Comparison of ENCODE assay signal across 9 cellular contexts in the genomic region with DNA sequence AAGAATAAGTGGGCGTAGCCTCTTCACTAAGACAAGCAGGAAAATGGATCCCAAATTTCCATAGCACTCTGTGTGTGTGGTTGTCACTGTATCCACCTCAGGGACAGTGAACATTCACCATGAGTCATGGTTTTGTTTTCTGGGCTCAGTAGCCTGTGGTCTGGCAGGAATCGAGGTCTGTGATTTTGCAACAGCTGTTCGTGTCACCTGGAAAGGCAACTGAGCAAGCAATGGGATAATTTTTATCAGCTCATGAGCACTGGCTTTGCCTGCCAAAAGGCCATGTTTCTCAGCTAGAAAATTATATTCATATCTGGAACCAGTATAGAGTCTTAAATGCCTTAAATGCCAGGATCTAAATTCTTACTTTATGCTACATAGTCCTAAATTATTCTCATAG.
DNase-seq lines count a peak whose midpoint lies in the region; ATAC-seq and TF ChIP-seq lines count a peak whose summit lies in the region.
"Had no signal": no experiment of that assay in that cellular context is flagged by ENCODE, and none has a peak within 500 bp of the region (broad histone marks: within the 10 kb centered on the region; RNA-seq: fewer than 3 reads in every experiment).

No MANE protein-coding gene starts in this region.

- H3K27me3 ChIP-seq in SJSA1 (replicated peaks) = no peaks in the 10 kb centered on the region
- H3K27me3 ChIP-seq in smooth muscle cell (ENCODE audit: low read depth) = no peaks in the 10 kb centered on the region
- H3K27me3 ChIP-seq in neuronal stem cell (ENCODE audit: control insufficient read depth in 3 of 3, insufficient read depth in 3 of 3, low read depth in 1 of 3, low read length in 3 of 3) = no peaks in the 10 kb centered on the region

- H3K36me3 Mint-ChIP-seq in activated naive CD4-positive, alpha-beta T cell treated with anti-CD3 and anti-CD28 coated beads, Interleukin-2, amount 10 ng/mL, durations not matched to agents 7 days and 5 days = no peaks in the 10 kb centered on the region

- no peak overlapping the region for H2BK15ac ChIP-seq in neuronal stem cell (ENCODE audit: low read length)

- H3K4me2 ChIP-seq in smooth muscle cell = peak overlapping the region; percentile 30
- no peak overlapping the region for H3K4me2 ChIP-seq in neuronal stem cell (ENCODE audit: insufficient read depth, low read length, poor library complexity, severe bottlenecking)

- no peaks in the 10 kb centered on the region for H4K20me1 ChIP-seq in smooth muscle cell (ENCODE audit: low read depth)

- ATAC-seq in GM21390 (IDR thresholded peaks at IDR 0.05; ENCODE audit: unreplicated experiment) = peak; percentile 47
- peak; percentile 92 for ATAC-seq in Right ventricle myocardium superior (ENCODE audit: poor library complexity)
- ATAC-seq in GM19452 (IDR thresholded peaks at IDR 0.05; ENCODE audit: unreplicated experiment) = no peak

- H2BK5ac ChIP-seq in neuronal stem cell (ENCODE audit: low read length) = no peak overlapping the region

- H3K9me3 ChIP-seq in SJSA1 (replicated peaks) (no peaks in the 10 kb centered on the region), smooth muscle cell (replicated peaks; ENCODE audit: low read depth) (no peaks in the 10 kb centered on the region), neuronal stem cell (replicated peaks in 1 of 2; ENCODE audit: control insufficient read depth in 2 of 2, insufficient read depth in 1 of 2, low read depth in 1 of 2, low read length in 2 of 2) (no peaks in the 10 kb centered on the region)

- H3K4ac ChIP-seq in neuronal stem cell (ENCODE audit: low read length) = no peak overlapping the region

- no peaks in the 10 kb centered on the region for H3K9me3 Mint-ChIP-seq in activated naive CD4-positive, alpha-beta T cell treated with anti-CD3 and anti-CD28 coated beads, Interleukin-2, amount 10 ng/mL, durations not matched to agents 7 days and 5 days

- H3F3A ChIP-seq in smooth muscle cell (ENCODE audit: low read depth) = no peaks in the 10 kb centered on the region

- TF ChIP-seq CTCF in smooth muscle cell (IDR thresholded peaks at IDR 0.05; ENCODE audit: borderline replicate concordance, insufficient read depth, poor library complexity, severe bottlenecking) = no peak

- H3K27ac Mint-ChIP-seq in activated naive CD4-positive, alpha-beta T cell treated with anti-CD3 and anti-CD28 coated beads, Interleukin-2, amount 10 ng/mL, durations not matched to agents 7 days and 5 days = no peak overlapping the region

- H2BK120ac ChIP-seq in neuronal stem cell (ENCODE audit: low read depth, low read length) = no peak overlapping the region

- H3K14ac ChIP-seq in neuronal stem cell (ENCODE audit: low read length) = no peak overlapping the region

- H3K79me1 ChIP-seq in neuronal stem cell (ENCODE audit: low read depth, low read length) = no peaks in the 10 kb centered on the region

- no peaks in the 10 kb centered on the region for H3K4me1 Mint-ChIP-seq in activated naive CD4-positive, alpha-beta T cell treated with anti-CD3 and anti-CD28 coated beads, Interleukin-2, amount 10 ng/mL, durations not matched to agents 7 days and 5 days

- H3K18ac ChIP-seq in neuronal stem cell (ENCODE audit: low read length) = no peak overlapping the region

- DNase-seq in SJSA1 (ENCODE audit: low read depth in 1 of 2, low spot score in 2 of 2) = peak; percentile 38 to 47
- DNase-seq in Right ventricle myocardium superior = peak; percentile 71
- no peak for DNase-seq in smooth muscle cell (lab: John Stamatoyannopoulos, UW; ENCODE audit: unreplicated experiment)
- no peak for DNase-seq in neuronal stem cell (ENCODE audit: low spot score)
- no peak for DNase-seq in GF-D8 (lab: John Stamatoyannopoulos, UW)
- no peak for DNase-seq in activated naive CD4-positive, alpha-beta T cell treated with anti-CD3 and anti-CD28 coated beads, Interleukin-2, amount 10 ng/mL, durations not matched to agents 7 days and 5 days
- DNase-seq: NCI-H1048 had no signal

- CTCF ChIA-PET in activated naive CD4-positive, alpha-beta T cell treated with anti-CD3 and anti-CD28 coated beads, Interleukin-2, amount 10 ng/mL, durations not matched to agents 7 days and 5 days (lab: Charles Lee) = no interaction called here

- peak overlapping the region; percentile 6 for H2AFZ ChIP-seq in smooth muscle cell (ENCODE audit: low read depth)
- H2AFZ ChIP-seq in neuronal stem cell (ENCODE audit: low read length) = no peak overlapping the region

- 31% methylated on average over 3 of the region's 3 CpGs for WGBS in smooth muscle cell (ENCODE audit: low lambda C conversion rate)
- no CpG with 5 or more reads among the region's 3 CpGs for WGBS in neuronal stem cell (ENCODE audit: extremely low coverage in 2 of 2, insufficient read length in 2 of 2, insufficient replicate concordance in 1 of 2), 2 donors

- intact Hi-C loops in Right ventricle myocardium superior (cut with DNase I) = loop anchor here (10.0 kb wide), 1 partner anchor 82 kb away; no protein-coding TSS in a partner anchor

- H3K27me3 Mint-ChIP-seq in activated naive CD4-positive, alpha-beta T cell treated with anti-CD3 and anti-CD28 coated beads, Interleukin-2, amount 10 ng/mL, durations not matched to agents 7 days and 5 days = no peaks in the 10 kb centered on the region

- peaks cover 9% of the 10 kb centered on the region for H3K4me1 ChIP-seq in SJSA1 (replicated peaks)
- peaks cover 6% of the 10 kb centered on the region for H3K4me1 ChIP-seq in smooth muscle cell (ENCODE audit: low read depth)
- H3K4me1 ChIP-seq in neuronal stem cell (ENCODE audit: control insufficient read depth in 2 of 2, insufficient read depth in 1 of 2, low read depth in 1 of 2, low read length in 2 of 2) = no peaks in the 10 kb centered on the region

- H3K9ac ChIP-seq in smooth muscle cell (ENCODE audit: low read depth) = peak overlapping the region; percentile 39
- H3K9ac ChIP-seq in neuronal stem cell (ENCODE audit: low read depth, low read length, poor library complexity) = no peak overlapping the region

- no peak overlapping the region for H4K91ac ChIP-seq in neuronal stem cell (ENCODE audit: low read depth, low read length, poor library complexity)

- H3K79me2 ChIP-seq in smooth muscle cell (ENCODE audit: low read depth) = no peaks in the 10 kb centered on the region

- no peak overlapping the region for H4K8ac ChIP-seq in neuronal stem cell (ENCODE audit: low read depth, low read length)

- no peak overlapping the region for H3K23ac ChIP-seq in neuronal stem cell (ENCODE audit: low read depth, low read length, poor library complexity)

- no peak overlapping the region for H2BK12ac ChIP-seq in neuronal stem cell (ENCODE audit: low read length)

- no peak overlapping the region for H2AK5ac ChIP-seq in neuronal stem cell (ENCODE audit: low read depth, low read length)

- H3K27ac ChIP-seq in SJSA1 = no peak overlapping the region
- peak overlapping the region; percentile 81 for H3K27ac ChIP-seq in smooth muscle cell (ENCODE audit: low read depth)
- no peak overlapping the region for H3K27ac ChIP-seq in neuronal stem cell (replicated peaks; ENCODE audit: low read length)

- H3K36me3 ChIP-seq in SJSA1 (no peaks in the 10 kb centered on the region), smooth muscle cell (ENCODE audit: low read depth) (no peaks in the 10 kb centered on the region), neuronal stem cell (replicated peaks in 1 of 2; ENCODE audit: control insufficient read depth in 2 of 2, insufficient read depth in 2 of 2, low read length in 2 of 2) (no peaks in the 10 kb centered on the region)

- H3K4me3 Mint-ChIP-seq in activated naive CD4-positive, alpha-beta T cell treated with anti-CD3 and anti-CD28 coated beads, Interleukin-2, amount 10 ng/mL, durations not matched to agents 7 days and 5 days = no peak overlapping the region

- H3K4me3 ChIP-seq in SJSA1 = no peak overlapping the region
- no peak overlapping the region for H3K4me3 ChIP-seq in smooth muscle cell
- H3K4me3 ChIP-seq in neuronal stem cell (ENCODE audit: low read length in 2 of 2) = no peak overlapping the region

Comparison
In these comparisons a context has a peak if more than half of its experiments do, and no peak if none do; other contexts are left out.
1. DNase-seq: peak in SJSA1 (2 of 2) and Right ventricle myocardium superior (single experiment); none in smooth muscle cell (single experiment), neuronal stem cell (single experiment), GF-D8 (single experiment) and activated naive CD4-positive, alpha-beta T cell treated with anti-CD3 and anti-CD28 coated beads, Interleukin-2, amount 10 ng/mL, durations not matched to agents 7 days and 5 days (single experiment).